ENCODE assay signal across 10 cellular contexts in the genomic region with DNA sequence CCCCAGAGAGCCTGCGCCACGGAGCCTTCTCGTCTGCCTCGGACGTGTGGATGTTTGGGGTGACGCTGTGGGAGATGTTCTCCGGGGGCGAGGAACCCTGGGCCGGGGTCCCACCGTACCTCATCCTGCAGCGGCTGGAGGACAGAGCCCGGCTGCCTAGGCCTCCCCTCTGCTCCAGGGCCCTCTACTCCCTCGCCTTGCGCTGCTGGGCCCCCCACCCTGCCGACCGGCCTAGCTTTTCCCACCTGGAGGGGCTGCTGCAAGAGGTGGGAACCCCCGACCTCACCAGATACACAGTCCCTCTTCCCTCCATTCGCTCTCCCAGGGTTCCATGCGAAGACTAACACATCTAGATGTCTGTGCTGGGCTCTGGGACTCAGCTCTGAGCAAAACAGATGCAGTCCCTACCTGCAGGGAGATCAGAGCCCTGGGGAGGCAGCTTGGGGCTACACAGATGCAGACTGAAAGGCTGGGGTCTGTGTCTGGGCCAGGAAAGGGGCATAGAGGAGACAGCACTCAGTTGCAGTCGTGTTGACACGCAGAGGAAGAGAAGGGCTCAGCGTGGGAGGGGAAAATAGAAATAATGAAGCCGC. TPM values are rescaled to one million over a fixed set of nuclear protein-coding genes. Genes with fewer than 3 reads are reported as not detected.
DNase-seq lines count a peak whose midpoint lies in the region; ATAC-seq and TF ChIP-seq lines count a peak whose summit lies in the region.
"Had no signal": no experiment of that assay in that cellular context is flagged by ENCODE, and none has a peak within 500 bp of the region (broad histone marks: within the 10 kb centered on the region; RNA-seq: fewer than 3 reads in every experiment).

No MANE protein-coding gene starts in this region.

- peaks cover 8% of the 10 kb centered on the region for H3K27me3 ChIP-seq in BJ (ENCODE audit: control insufficient read depth, insufficient read depth, low read length)
- H3K27me3 ChIP-seq in HUES6 (ENCODE audit: control insufficient read depth, insufficient read depth, low read length): peaks cover 50% of the 10 kb centered on the region

- TF ChIP-seq CTCF in BJ (IDR thresholded peaks at IDR 0.05; ENCODE audit: insufficient read depth, low read depth, low read length) (no peak), chondrocyte (IDR thresholded peaks at IDR 0.05) (no peak)

- peaks cover 26% of the 10 kb centered on the region for H3K4me1 ChIP-seq in HUES6 (ENCODE audit: control insufficient read depth, insufficient read depth, low read length)

- no peaks in the 10 kb centered on the region for H3K9me3 Mint-ChIP-seq in chondrocyte (ENCODE audit: low read depth)
- H3K9me3 Mint-ChIP-seq in natural killer cell treated with Interleukin-12 subunit alpha and Interleukin-12 subunit beta and Interleukin-15 and Interleukin-18, amount 100 ng/mL, for 72 hours: no peaks in the 10 kb centered on the region

- no peak for ATAC-seq in natural killer cell treated with Interleukin-12 subunit alpha and Interleukin-12 subunit beta and Interleukin-15 and Interleukin-18, amount 100 ng/mL, for 72 hours
- ATAC-seq in HG02610 (IDR thresholded peaks at IDR 0.05; ENCODE audit: unreplicated experiment): no peak
- ATAC-seq in HG03520 (IDR thresholded peaks at IDR 0.05; ENCODE audit: unreplicated experiment): no peak
- ATAC-seq: HCT116 had no signal

- H3K36me3 ChIP-seq in BJ (ENCODE audit: control insufficient read depth, insufficient read depth, low read length) (peaks cover 12% of the 10 kb centered on the region), HUES6 (ENCODE audit: control insufficient read depth, insufficient read depth, low read length) (peaks cover 28% of the 10 kb centered on the region)

- peaks cover 17% of the 10 kb centered on the region for H3K4me1 Mint-ChIP-seq in chondrocyte (ENCODE audit: low read depth)
- H3K4me1 Mint-ChIP-seq in natural killer cell treated with Interleukin-12 subunit alpha and Interleukin-12 subunit beta and Interleukin-15 and Interleukin-18, amount 100 ng/mL, for 72 hours (ENCODE audit: low read depth in 2 of 2): peaks cover 0 to 5% of the 10 kb centered on the region in 2 donors

- H3K4me3 Mint-ChIP-seq in chondrocyte (ENCODE audit: unreplicated experiment): peak overlapping the region; percentile 55
- H3K4me3 Mint-ChIP-seq in natural killer cell treated with Interleukin-12 subunit alpha and Interleukin-12 subunit beta and Interleukin-15 and Interleukin-18, amount 100 ng/mL, for 72 hours: peak overlapping the region; percentile 22

- H3K36me3 Mint-ChIP-seq in chondrocyte (ENCODE audit: low read depth): peaks cover 3% of the 10 kb centered on the region
- H3K36me3 Mint-ChIP-seq in natural killer cell treated with Interleukin-12 subunit alpha and Interleukin-12 subunit beta and Interleukin-15 and Interleukin-18, amount 100 ng/mL, for 72 hours: no peaks in the 10 kb centered on the region

- H3K9me3 ChIP-seq in HUES6 (ENCODE audit: control insufficient read depth, insufficient read depth, low read depth, low read length): no peaks in the 10 kb centered on the region

- peak overlapping the region; percentile 42 for H3K9ac ChIP-seq in HUES6 (ENCODE audit: low read length)

- H3K27me3 Mint-ChIP-seq in chondrocyte (ENCODE audit: low read depth): peaks cover 30% of the 10 kb centered on the region
- H3K27me3 Mint-ChIP-seq in natural killer cell treated with Interleukin-12 subunit alpha and Interleukin-12 subunit beta and Interleukin-15 and Interleukin-18, amount 100 ng/mL, for 72 hours: peaks cover 21% of the 10 kb centered on the region in 2 donors

- peak overlapping the region; percentile 34 for H3K4me3 ChIP-seq in BJ (ENCODE audit: low read depth, low read length)
- peak overlapping the region; percentile 54 for H3K4me3 ChIP-seq in HUES6 (ENCODE audit: low read depth, low read length)

- in situ Hi-C loops in G401 (cut with HindIII; ENCODE audit: low sequenced_read_pairs): loop anchor here (25.0 kb wide), 1 partner anchor 103 kb away; the partner anchor contains the start of genes POLR2A, SLC35G6 and ZBTB4

- H3K27ac ChIP-seq in HUES6 (ENCODE audit: low read depth, low read length): no peak overlapping the region

- POLR2A ChIA-PET in BJ (lab: Charles Lee): interaction anchor here (0.6 kb wide), 1 partner anchor 51 kb away, joined by 3 read pairs; the partner anchor contains the start of gene TMEM102

- CTCF ChIA-PET in BJ (lab: Yijun Ruan, JAX): interaction anchor here (1.1 to 5.7 kb wide), 4 partner anchors 8 to 52 kb away, joined by 3 to 26 read pairs (median 4); partner anchors contain the start of gene TMEM95

- DNase-seq in BJ (ENCODE audit: low read depth): no peak
- no peak for DNase-seq in chondrocyte (ENCODE audit: low spot score)
- DNase-seq in natural killer cell treated with Interleukin-12 subunit alpha and Interleukin-12 subunit beta and Interleukin-15 and Interleukin-18, amount 100 ng/mL, for 72 hours (ENCODE audit: low spot score): no peak
- DNase-seq in NCI-H146 treated with DMSO at 0.1 percent for 48 hours (lab: John Stamatoyannopoulos, UW; ENCODE audit: unreplicated experiment): no peak
- no peak for DNase-seq in G401 (ENCODE audit: low spot score)

- H3K27ac Mint-ChIP-seq in chondrocyte (ENCODE audit: unreplicated experiment): no peak overlapping the region
- no peak overlapping the region for H3K27ac Mint-ChIP-seq in natural killer cell treated with Interleukin-12 subunit alpha and Interleukin-12 subunit beta and Interleukin-15 and Interleukin-18, amount 100 ng/mL, for 72 hours

RNA-seq across cellular contexts. Expression of gene TNK1, which starts 3.7 kb away (rescaled TPM):
- 1.7 and 2.2 TPM in 2 replicates for polyA plus RNA-seq in BJ (2011; rRNA removed)
- 1.3 and 2.9 TPM in 2 replicates for polyA minus RNA-seq in BJ (2011; rRNA and poly(A)+ RNA removed)
- total RNA-seq in chondrocyte: 0.22 to 0.72 TPM in 2 of 3 replicates, not detected in the other
- total RNA-seq in natural killer cell treated with Interleukin-12 subunit alpha and Interleukin-12 subunit beta and Interleukin-15 and Interleukin-18, amount 100 ng/mL, for 72 hours: under 1 TPM in 1 of 2 donors, not detected in 1; 0.36 TPM
- total RNA-seq in G401 (2014; rRNA removed; shearing (Covaris generic)): not detected in 2 replicates

RNA-seq across cellular contexts. Expression of gene PLSCR3, which starts 9.7 kb away (rescaled TPM):
- 40.1 and 76.1 TPM in 2 replicates for polyA plus RNA-seq in BJ (2011; rRNA removed)
- 29.0 and 29.9 TPM in 2 replicates for polyA minus RNA-seq in BJ (2011; rRNA and poly(A)+ RNA removed)
- 79.8 to 82.6 TPM (median 81.5 TPM) in 3 replicates for total RNA-seq in chondrocyte
- 10 to 100 TPM; 32.2 to 48.4 TPM for total RNA-seq in natural killer cell treated with Interleukin-12 subunit alpha and Interleukin-12 subunit beta and Interleukin-15 and Interleukin-18, amount 100 ng/mL, for 72 hours
- 7.9 and 8.3 TPM in 2 replicates for total RNA-seq in G401 (2014; rRNA removed; shearing (Covaris generic))

RNA-seq across cellular contexts. Expression of gene TMEM256, which starts 19.3 kb away (rescaled TPM):
- polyA plus RNA-seq in BJ (2011; rRNA removed): 65.4 and 101 TPM in 2 replicates
- 7.1 and 12.5 TPM in 2 replicates for polyA minus RNA-seq in BJ (2011; rRNA and poly(A)+ RNA removed)
- total RNA-seq in chondrocyte: 32.8 to 42.8 TPM (median 34.3 TPM) in 3 replicates
- total RNA-seq in natural killer cell treated with Interleukin-12 subunit alpha and Interleukin-12 subunit beta and Interleukin-15 and Interleukin-18, amount 100 ng/mL, for 72 hours: 10 to 100 TPM; 40.1 to 51.1 TPM
- total RNA-seq in G401 (2014; rRNA removed; shearing (Covaris generic)): 200 and 369 TPM in 2 replicates

RNA-seq across cellular contexts. Expression of gene NLGN2, which starts 23.1 kb away (rescaled TPM):
- polyA plus RNA-seq in BJ (2011; rRNA removed): 6.0 and 8.5 TPM in 2 replicates
- 5.2 and 8.4 TPM in 2 replicates for polyA minus RNA-seq in BJ (2011; rRNA and poly(A)+ RNA removed)
- 45.2 to 49.8 TPM (median 46.7 TPM) in 3 replicates for total RNA-seq in chondrocyte
- total RNA-seq in natural killer cell treated with Interleukin-12 subunit alpha and Interleukin-12 subunit beta and Interleukin-15 and Interleukin-18, amount 100 ng/mL, for 72 hours: 1 to 10 TPM; 2.3 to 7.7 TPM
- total RNA-seq in G401 (2014; rRNA removed; shearing (Covaris generic)): 5.5 and 6.8 TPM in 2 replicates

RNA-seq across cellular contexts. Expression of gene TMEM95, which starts 29.6 kb away (rescaled TPM):
- not detected in 2 replicates for polyA plus RNA-seq in BJ (2011; rRNA removed)
- polyA minus RNA-seq in BJ (2011; rRNA and poly(A)+ RNA removed): not detected in 2 replicates
- not detected in 3 replicates for total RNA-seq in chondrocyte
- not detected for total RNA-seq in natural killer cell treated with Interleukin-12 subunit alpha and Interleukin-12 subunit beta and Interleukin-15 and Interleukin-18, amount 100 ng/mL, for 72 hours
- total RNA-seq in G401 (2014; rRNA removed; shearing (Covaris generic)): not detected in 2 replicates
- total RNA-seq: posterior vena cava had no signal
